In the genomic region with DNA sequence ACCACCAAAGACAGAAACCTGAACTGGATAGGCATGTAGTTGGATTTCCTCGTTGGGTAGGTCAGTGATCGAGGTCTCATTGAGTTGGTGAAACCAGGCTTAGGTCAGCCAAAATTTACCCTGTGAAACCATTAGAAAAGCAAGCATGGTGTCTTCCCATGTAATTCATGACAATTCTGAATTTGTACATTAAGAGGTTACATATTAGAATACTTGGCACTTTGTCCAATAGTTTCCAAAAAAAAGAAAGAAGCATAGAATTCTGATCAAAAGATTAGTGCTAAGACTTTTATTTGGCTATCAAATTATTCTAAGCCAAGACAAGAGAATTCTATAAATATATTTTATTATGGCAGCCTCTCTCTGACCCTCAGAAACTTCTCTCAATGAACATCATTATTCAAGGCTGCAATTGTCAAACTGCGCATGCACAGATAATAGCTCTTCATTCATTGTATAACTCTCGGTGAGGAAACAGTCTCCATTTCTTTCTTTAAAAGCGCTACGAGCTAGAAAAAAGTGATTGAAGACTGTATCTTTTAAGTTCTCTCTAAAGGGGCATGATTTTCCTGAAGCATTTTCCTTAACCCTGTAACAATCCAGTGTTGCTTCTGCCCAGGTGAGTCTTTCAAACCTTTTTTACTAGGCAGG, we compare ENCODE assay signal across 32 cellular contexts.
"Had no signal": no experiment of that assay in that cellular context is flagged by ENCODE, and none has a peak within 500 bp of the region (broad histone marks: within the 10 kb centered on the region; RNA-seq: fewer than 3 reads in every experiment).

No MANE protein-coding gene starts in this region.

- DNase-seq: activated CD4-positive, alpha-beta memory T cell treated with anti-CD3 and anti-CD28 coated beads, Interleukin-2, amount 10 ng/mL, durations not matched to agents 7 days and 5 days; activated CD4-positive, alpha-beta T cell treated with anti-CD3 and anti-CD28 coated beads for 1 hour; activated CD4-positive, alpha-beta T cell treated with anti-CD3 and anti-CD28 coated beads for 36 hours; activated CD4-positive, alpha-beta T cell treated with anti-CD3 and anti-CD28 coated beads for 48 hours; activated CD4-positive, alpha-beta T cell treated with anti-CD3 and anti-CD28 coated beads, Interleukin-2, amount 10 ng/mL, durations not matched to agents 7 days and 5 days; activated CD4-positive, alpha-beta T cell treated with anti-CD3 and anti-CD28 coated beads, Interleukin-2, amount 50 U/mL, for 48 hours; activated CD4-positive, CD25-positive, alpha-beta regulatory T cell; activated CD8-positive, alpha-beta memory T cell treated with anti-CD3 and anti-CD28 coated beads for 24 hours; activated CD8-positive, alpha-beta memory T cell treated with anti-CD3 and anti-CD28 coated beads, Interleukin-2, amount 10 ng/mL, durations not matched to agents 7 days and 5 days; activated CD8-positive, alpha-beta memory T cell treated with anti-CD3 and anti-CD28 coated beads, Interleukin-2, amount 50 U/mL, for 48 hours; activated CD8-positive, alpha-beta T cell treated with anti-CD3 and anti-CD28 coated beads, Interleukin-2, amount 10 ng/mL, durations not matched to agents 7 days and 5 days; activated effector memory CD4-positive, alpha-beta T cell treated with Interleukin-2 at 50 U/mL for 16 hours; activated gamma-delta T cell; activated naive CD4-positive, alpha-beta T cell treated with anti-CD3 and anti-CD28 coated beads, Interleukin-2, amount 10 ng/mL, durations not matched to agents 7 days and 5 days; activated naive CD4-positive, alpha-beta T cell treated with Interleukin-2 at 50 U/mL for 16 hours; activated naive CD8-positive, alpha-beta T cell treated with anti-CD3 and anti-CD28 coated beads, Interleukin-2, amount 10 ng/mL, durations not matched to agents 7 days and 5 days; activated naive CD8-positive, alpha-beta T cell treated with anti-CD3 and anti-CD28 coated beads, Interleukin-2, amount 50 U/mL, for 24 hours; activated T-cell treated with anti-CD3 and anti-CD28 coated beads, Interleukin-2, amount 50 U/mL, for 24 hours; activated T-cell treated with anti-CD3 and anti-CD28 coated beads, Interleukin-2, amount 50 U/mL, for 48 hours; amygdala; anterior cingulate cortex; caudate nucleus; cerebellar nuclear complex; T-helper 1 cell; T-helper 2 cell; T-helper 9 cell had no signal

- H3K4me1 ChIP-seq: ascending aorta had no signal

- H3K9me3 ChIP-seq: ascending aorta had no signal

- ATAC-seq: activated CD4-positive, alpha-beta T cell treated with anti-CD3 and anti-CD28 coated beads for 36 hours; activated CD4-positive, CD25-positive, alpha-beta regulatory T cell treated with anti-CD3 and anti-CD28 coated beads, Interleukin-2, amount 50 U/mL, for 24 hours; activated CD8-positive, alpha-beta memory T cell treated with anti-CD3 and anti-CD28 coated beads, Interleukin-2, amount 10 ng/mL, durations not matched to agents 7 days and 5 days; activated CD8-positive, alpha-beta T cell treated with anti-CD3 and anti-CD28 coated beads, Interleukin-2, amount 10 ng/mL, durations not matched to agents 7 days and 5 days; activated naive CD8-positive, alpha-beta T cell treated with anti-CD3 and anti-CD28 coated beads, Interleukin-2, amount 50 U/mL, for 24 hours had no signal

- H3K36me3 ChIP-seq: ascending aorta, cardiac muscle cell had no signal

- H3K4me3 ChIP-seq: ascending aorta, cardiac muscle cell had no signal

- FAIRE-seq: bronchial epithelial cell, TTC549 had no signal

- H3K27me3 ChIP-seq: ascending aorta, cardiac muscle cell had no signal

- H3K27ac ChIP-seq: ascending aorta, cardiac muscle cell, VCaP had no signal
